In the genomic region with DNA sequence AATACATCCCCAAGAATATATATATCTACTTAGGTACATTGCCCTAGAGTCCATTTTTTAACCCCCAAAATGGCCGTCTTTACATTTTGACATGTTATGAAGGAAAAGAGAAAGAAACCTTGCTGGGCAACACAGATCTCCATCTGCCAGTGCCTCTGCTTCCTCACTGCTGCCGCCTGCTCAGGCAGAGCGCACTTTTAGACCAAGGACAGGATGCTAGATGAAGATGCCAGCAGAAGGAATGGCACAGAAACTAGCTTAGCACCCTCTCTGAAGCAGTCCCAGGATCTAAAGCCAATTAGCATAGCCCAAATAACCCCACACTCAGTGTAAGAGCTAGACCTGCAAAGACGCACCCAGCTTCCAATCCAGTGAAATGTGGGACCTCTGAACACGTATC, we compare ENCODE assay signal across 28 cellular contexts.
"Had no signal": no experiment of that assay in that cellular context is flagged by ENCODE, and none has a peak within 500 bp of the region (broad histone marks: within the 10 kb centered on the region; RNA-seq: fewer than 3 reads in every experiment).

No MANE protein-coding gene starts in this region.

- H3K4me1 ChIP-seq: pancreas had no signal

- H3K27ac ChIP-seq: colonic mucosa, epithelial cell of prostate, gastrocnemius medialis, neutrophil, pancreas, suprapubic skin, transverse colon, vagina had no signal

- H3K27me3 ChIP-seq: gastrocnemius medialis, pancreas, suprapubic skin, vagina had no signal

- H3K36me3 Mint-ChIP-seq: memory B cell, natural killer cell had no signal

- H3K27me3 Mint-ChIP-seq: dendritic cell treated with granulocyte-macrophage colony-stimulating factor and Interleukin-4, amounts not matched to agents 40 ng/mL and 50 ng/mL, for 4 days; memory B cell had no signal

- H3K4me3 Mint-ChIP-seq: dendritic cell treated with granulocyte-macrophage colony-stimulating factor and Interleukin-4, amounts not matched to agents 40 ng/mL and 50 ng/mL, for 4 days; endodermal cell; memory B cell; natural killer cell; stimulated activated naive CD8-positive, alpha-beta T cell treated with anti-CD3 and anti-CD28 coated beads, Interleukin-15, amount 100 ng/mL, for 72 hours had no signal

- H3K4me1 Mint-ChIP-seq: memory B cell had no signal

- H3K36me3 ChIP-seq: colonic mucosa, gastrocnemius medialis, neutrophil, pancreas, suprapubic skin, transverse colon, vagina had no signal

- H3K27ac Mint-ChIP-seq: dendritic cell treated with granulocyte-macrophage colony-stimulating factor and Interleukin-4, amounts not matched to agents 40 ng/mL and 50 ng/mL, for 4 days; endodermal cell; memory B cell; natural killer cell; progenitor cell of endocrine pancreas; stimulated activated naive CD8-positive, alpha-beta T cell treated with anti-CD3 and anti-CD28 coated beads, Interleukin-15, amount 100 ng/mL, for 72 hours had no signal

- ATAC-seq: esophagus mucosa; gastrocnemius medialis; left colon; natural killer cell; pancreas; sciatic nerve; stimulated activated naive CD8-positive, alpha-beta T cell treated with anti-CD3 and anti-CD28 coated beads, Interleukin-15, amount 100 ng/mL, for 72 hours had no signal

- DNase-seq: colonic mucosa; effector CD8-positive, alpha-beta T cell; endodermal cell; foreskin fibroblast; gastrocnemius medialis; head of caudate nucleus; hippocampal formation; left colon; natural killer cell; pancreas; stimulated activated CD4-positive, alpha-beta T cell treated with anti-CD3 and anti-CD28 coated beads, Interleukin-12 subunit alpha, Interleukin-12 subunit beta, amount 100 ng/mL, for 4 hours; stimulated activated CD4-positive, alpha-beta T cell treated with anti-CD3 and anti-CD28 coated beads, Interleukin-1b, Interleukin-23, amount 100 ng/mL, for 48 hours; stimulated activated CD4-positive, alpha-beta T cell treated with anti-CD3 and anti-CD28 coated beads, Interleukin-4, amount 100 ng/mL, for 1 hour; stimulated activated CD8-positive, alpha-beta memory T cell treated with anti-CD3 and anti-CD28 coated beads, Interleukin-4, amount 100 ng/mL, for 48 hours; stimulated activated naive CD4-positive, alpha-beta T cell; stimulated activated naive CD8-positive, alpha-beta T cell treated with anti-CD3 and anti-CD28 coated beads, Interleukin-15, amount 100 ng/mL, for 72 hours; transverse colon had no signal

- H3K9me3 ChIP-seq: colonic mucosa, gastrocnemius medialis, neutrophil, pancreas, suprapubic skin, transverse colon, vagina had no signal

- H3K9me3 Mint-ChIP-seq: dendritic cell treated with granulocyte-macrophage colony-stimulating factor and Interleukin-4, amounts not matched to agents 40 ng/mL and 50 ng/mL, for 4 days; endodermal cell; memory B cell; natural killer cell; stimulated activated naive CD8-positive, alpha-beta T cell treated with anti-CD3 and anti-CD28 coated beads, Interleukin-15, amount 100 ng/mL, for 72 hours had no signal

- H3K4me3 ChIP-seq: colonic mucosa, gastrocnemius medialis, lung, pancreas, smooth muscle cell, suprapubic skin, transverse colon, vagina had no signal
